ENCODE assay signal across 12 cellular contexts in the genomic region with DNA sequence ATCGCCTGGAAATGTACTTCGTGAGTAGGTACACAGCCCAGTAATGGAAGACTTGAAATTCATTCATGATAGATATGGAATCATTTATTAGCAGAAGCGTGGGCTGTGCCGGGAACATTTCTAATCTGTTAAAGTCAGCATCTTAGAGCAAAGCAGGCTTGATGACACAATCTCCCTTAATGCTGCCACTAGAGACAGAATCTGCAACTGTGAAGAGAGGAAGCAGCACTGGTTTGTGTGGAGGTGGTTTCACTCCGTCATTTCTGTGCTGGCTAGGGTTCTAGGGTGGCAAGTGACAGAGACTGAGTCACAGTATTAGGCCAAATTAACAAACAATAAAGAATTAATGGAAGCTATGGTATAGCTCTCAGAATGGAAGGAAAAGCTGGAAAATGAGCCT.
DNase-seq lines count a peak whose midpoint lies in the region; ATAC-seq, FAIRE-seq and TF ChIP-seq lines count a peak whose summit lies in the region.
"Had no signal": no experiment of that assay in that cellular context is flagged by ENCODE, and none has a peak within 500 bp of the region (broad histone marks: within the 10 kb centered on the region; RNA-seq: fewer than 3 reads in every experiment).

No MANE protein-coding gene starts in this region.

- TF ChIP-seq EP300 in GM12878 (IDR thresholded peaks at IDR 0.05; ENCODE audit: borderline replicate concordance in 1 of 2, control insufficient read depth in 1 of 2, low read depth in 2 of 2, low read length in 2 of 2): no peak

- intact Hi-C loops in Right ventricle myocardium superior (cut with DNase I): no loop called here
- intact Hi-C loops in cardiac septum (cut with DNase I): no loop called here
- intact Hi-C loops in GM12878 (cut with micrococcal nuclease; ENCODE audit: unreplicated experiment): no loop called here

- no peak for TF ChIP-seq POLR2A in GM12878 (IDR thresholded peaks at IDR 0.05; ENCODE audit: low read depth, low read length)

- ATAC-seq in Right ventricle myocardium superior (ENCODE audit: poor library complexity): peak; percentile 41
- peak; percentile 80 for ATAC-seq in HG02885 (IDR thresholded peaks at IDR 0.05; ENCODE audit: poor library complexity, unreplicated experiment)
- ATAC-seq in GM12878: peak; percentile 68
- no peak for ATAC-seq in GM18867 (IDR thresholded peaks at IDR 0.05; ENCODE audit: unreplicated experiment)
- ATAC-seq: HCT116 had no signal

- H4K20me1 ChIP-seq in GM12878 (ENCODE audit: control insufficient read depth, insufficient read depth): no peaks in the 10 kb centered on the region

- POLR2A ChIA-PET in GM12878 (lab: Charles Lee): interaction anchor here (1.5 kb wide), 2 partner anchors 19 to 45 kb away, joined by 3 read pairs; no protein-coding TSS in a partner anchor

- H2AFZ ChIP-seq in GM12878 (ENCODE audit: control insufficient read depth, low read depth, low read length): no peak overlapping the region

- 0 out of 6 replicates have a peak, but pooled peaks of 2 of the 3 experiments have one; percentile 2 to 7 for TF ChIP-seq CTCF in GM12878 (IDR thresholded peaks at IDR 0.05 in 2 of 3, conservative IDR thresholded peaks at IDR 0.05 in 1 of 3; ENCODE audit: control insufficient read depth in 2 of 3, extremely low read depth in 1 of 3, insufficient read depth in 1 of 3, low read depth in 3 of 3, low read length in 3 of 3)

- H3K9me3 ChIP-seq in GM12878 (replicated peaks; ENCODE audit: control insufficient read depth, insufficient read depth, low read length): peaks cover 2% of the 10 kb centered on the region; the same call in 2 of the 3 replicates
- no peaks in the 10 kb centered on the region for H3K9me3 ChIP-seq in skeletal muscle satellite cell (replicated peaks; ENCODE audit: low read length)

- H3K4me1 ChIP-seq in GM12878 (ENCODE audit: control insufficient read depth, insufficient read depth, low read length): peaks cover 23% of the 10 kb centered on the region
- peaks cover 43% of the 10 kb centered on the region for H3K4me1 ChIP-seq in skeletal muscle satellite cell (ENCODE audit: control insufficient read depth, insufficient read depth, low read length)

- no peak for DNase-seq in Right ventricle myocardium superior
- DNase-seq in cardiac septum (ENCODE audit: low spot score): no peak
- DNase-seq in GM12878 (ENCODE audit: low read depth, low spot score): no peak
- no peak for DNase-seq in inferior parietal cortex (ENCODE audit: extremely low spot score)
- no peak for DNase-seq in effector CD8-positive, alpha-beta T cell (lab: John Stamatoyannopoulos, UW)
- DNase-seq: activated CD8-positive, alpha-beta memory T cell treated with anti-CD3 and anti-CD28 coated beads, Interleukin-2, amount 50 U/mL, for 48 hours; NCI-H1436 had no signal

- H3K4me2 ChIP-seq in GM12878 (ENCODE audit: control insufficient read depth, insufficient read depth): no peak overlapping the region
- no peak overlapping the region for H3K4me2 ChIP-seq in skeletal muscle satellite cell (ENCODE audit: low read length)

- peak; percentile 88 for FAIRE-seq in GM12878 (lab: Jason Lieb, UNC)
- FAIRE-seq: endothelial cell of umbilical vein had no signal

- BruUV-seq in GM12878 (replicated peaks; lab: Mats Ljungman, UMichigan): no TSS peak

- in situ Hi-C loops in GM12878 (cut with MboI): no loop called here

- RAD21 ChIA-PET in GM12878 (lab: Charles Lee; ENCODE audit: unreplicated experiment): no interaction called here

- H3K27ac ChIP-seq in GM12878 (ENCODE audit: control insufficient read depth, insufficient read depth): no peak overlapping the region

- H3K27me3 ChIP-seq in GM12878 (replicated peaks in 1 of 2; ENCODE audit: control insufficient read depth in 2 of 2, insufficient read depth in 2 of 2, low read length in 1 of 2) (no peaks in the 10 kb centered on the region), skeletal muscle satellite cell (ENCODE audit: control insufficient read depth, insufficient read depth, low read length) (no peaks in the 10 kb centered on the region)

- H3K79me2 ChIP-seq in GM12878 (ENCODE audit: control insufficient read depth, insufficient read depth, low read length): no peaks in the 10 kb centered on the region

- WGBS in GM12878 (ENCODE audit: insufficient coverage, insufficient replicate concordance, low lambda C conversion rate, missing lambda C conversion rate): 38% methylated on average over 5 of the region's 5 CpGs

- SMC1A ChIA-PET in GM12878 (lab: Charles Lee; ENCODE audit: uncharacterized antibody, unreplicated experiment): interaction anchor here (1.1 to 1.4 kb wide), 4 partner anchors 9 to 67 kb away, joined by 3 to 5 read pairs (median 4); no protein-coding TSS in a partner anchor

- H3K9ac ChIP-seq in GM12878 (ENCODE audit: control insufficient read depth, insufficient read depth, low read length): no peak overlapping the region
- H3K9ac ChIP-seq in skeletal muscle satellite cell (ENCODE audit: low read depth, low read length): peak overlapping the region; percentile 23

- no peak overlapping the region for H3K4me3 ChIP-seq in GM12878
- H3K4me3 ChIP-seq in skeletal muscle satellite cell (ENCODE audit: low read length): no peak overlapping the region

- peak; percentile 21; the same call in 1 of the 2 replicates for TF ChIP-seq RAD21 in GM12878 (IDR thresholded peaks at IDR 0.05; ENCODE audit: insufficient read depth, low read depth, low read length)

- CTCF ChIA-PET in GM12878 (lab: Yijun Ruan, JAX): interaction anchor here (1.0 kb wide), 1 partner anchor 12 kb away, joined by 4 read pairs; no protein-coding TSS in a partner anchor

- H3K36me3 ChIP-seq in GM12878 (ENCODE audit: control insufficient read depth in 2 of 2, insufficient read depth in 2 of 2, low read length in 1 of 2): no peaks in the 10 kb centered on the region
- H3K36me3 ChIP-seq in skeletal muscle satellite cell (ENCODE audit: insufficient read depth, low read length): no peaks in the 10 kb centered on the region

TF ChIP-seq in GM12878, 131 proteins besides CTCF, POLR2A, EP300 and RAD21 (continues in another document):
- TF ChIP-seq CREB1 (IDR thresholded peaks at IDR 0.05; ENCODE audit: low read depth): peak; percentile 87
- no peak for TF ChIP-seq USF2 (IDR thresholded peaks at IDR 0.05; ENCODE audit: borderline replicate concordance, low read depth, low read length)
- no peak for TF ChIP-seq MYB (IDR thresholded peaks at IDR 0.05; ENCODE audit: borderline replicate concordance, low read depth, low read length)
- TF ChIP-seq, protein P1, sequence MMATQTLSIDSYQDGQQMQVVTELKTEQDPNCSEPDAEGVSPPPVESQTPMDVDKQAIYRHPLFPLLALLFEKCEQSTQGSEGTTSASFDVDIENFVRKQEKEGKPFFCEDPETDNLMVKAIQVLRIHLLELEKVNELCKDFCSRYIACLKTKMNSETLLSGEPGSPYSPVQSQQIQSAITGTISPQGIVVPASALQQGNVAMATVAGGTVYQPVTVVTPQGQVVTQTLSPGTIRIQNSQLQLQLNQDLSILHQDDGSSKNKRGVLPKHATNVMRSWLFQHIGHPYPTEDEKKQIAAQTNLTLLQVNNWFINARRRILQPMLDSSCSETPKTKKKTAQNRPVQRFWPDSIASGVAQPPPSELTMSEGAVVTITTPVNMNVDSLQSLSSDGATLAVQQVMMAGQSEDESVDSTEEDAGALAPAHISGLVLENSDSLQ (IDR thresholded peaks at IDR 0.05): no peak
- no peak for TF ChIP-seq ZNF274 (IDR thresholded peaks at IDR 0.05; ENCODE audit: insufficient read depth, insufficient read length)
- no peak for TF ChIP-seq ZZZ3 (IDR thresholded peaks at IDR 0.05; ENCODE audit: control insufficient read depth, insufficient read length, low read depth)
- TF ChIP-seq, protein P2, sequence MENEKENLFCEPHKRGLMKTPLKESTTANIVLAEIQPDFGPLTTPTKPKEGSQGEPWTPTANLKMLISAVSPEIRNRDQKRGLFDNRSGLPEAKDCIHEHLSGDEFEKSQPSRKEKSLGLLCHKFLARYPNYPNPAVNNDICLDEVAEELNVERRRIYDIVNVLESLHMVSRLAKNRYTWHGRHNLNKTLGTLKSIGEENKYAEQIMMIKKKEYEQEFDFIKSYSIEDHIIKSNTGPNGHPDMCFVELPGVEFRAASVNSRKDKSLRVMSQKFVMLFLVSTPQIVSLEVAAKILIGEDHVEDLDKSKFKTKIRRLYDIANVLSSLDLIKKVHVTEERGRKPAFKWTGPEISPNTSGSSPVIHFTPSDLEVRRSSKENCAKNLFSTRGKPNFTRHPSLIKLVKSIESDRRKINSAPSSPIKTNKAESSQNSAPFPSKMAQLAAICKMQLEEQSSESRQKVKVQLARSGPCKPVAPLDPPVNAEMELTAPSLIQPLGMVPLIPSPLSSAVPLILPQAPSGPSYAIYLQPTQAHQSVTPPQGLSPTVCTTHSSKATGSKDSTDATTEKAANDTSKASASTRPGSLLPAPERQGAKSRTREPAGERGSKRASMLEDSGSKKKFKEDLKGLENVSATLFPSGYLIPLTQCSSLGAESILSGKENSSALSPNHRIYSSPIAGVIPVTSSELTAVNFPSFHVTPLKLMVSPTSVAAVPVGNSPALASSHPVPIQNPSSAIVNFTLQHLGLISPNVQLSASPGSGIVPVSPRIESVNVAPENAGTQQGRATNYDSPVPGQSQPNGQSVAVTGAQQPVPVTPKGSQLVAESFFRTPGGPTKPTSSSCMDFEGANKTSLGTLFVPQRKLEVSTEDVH (IDR thresholded peaks at IDR 0.05; ENCODE audit: low read depth, partially characterized antibody): no peak
- peak; percentile 46; the same call in 1 of the 2 replicates for TF ChIP-seq SPI1 (IDR thresholded peaks at IDR 0.05; ENCODE audit: borderline replicate concordance, insufficient read depth, low read depth, low read length)
- TF ChIP-seq ETV6 (conservative IDR thresholded peaks at IDR 0.05 in 1 of 2, IDR thresholded peaks at IDR 0.05 in 1 of 2; ENCODE audit: borderline replicate concordance in 1 of 2, low read depth in 1 of 2): peak in 1 of 2 experiments; percentile 53; a peak in 1 of 4 replicates
- no peak for TF ChIP-seq TAF1 (IDR thresholded peaks at IDR 0.05; ENCODE audit: borderline replicate concordance, low read depth, low read length)
- no peak for TF ChIP-seq NFXL1 (IDR thresholded peaks at IDR 0.05; ENCODE audit: borderline replicate concordance)
- no peak for TF ChIP-seq WRNIP1 (IDR thresholded peaks at IDR 0.05; ENCODE audit: borderline replicate concordance, low read depth, low read length)
- TF ChIP-seq RUNX3 (IDR thresholded peaks at IDR 0.05; ENCODE audit: low read length): peak; percentile 68
